In the genomic region with DNA sequence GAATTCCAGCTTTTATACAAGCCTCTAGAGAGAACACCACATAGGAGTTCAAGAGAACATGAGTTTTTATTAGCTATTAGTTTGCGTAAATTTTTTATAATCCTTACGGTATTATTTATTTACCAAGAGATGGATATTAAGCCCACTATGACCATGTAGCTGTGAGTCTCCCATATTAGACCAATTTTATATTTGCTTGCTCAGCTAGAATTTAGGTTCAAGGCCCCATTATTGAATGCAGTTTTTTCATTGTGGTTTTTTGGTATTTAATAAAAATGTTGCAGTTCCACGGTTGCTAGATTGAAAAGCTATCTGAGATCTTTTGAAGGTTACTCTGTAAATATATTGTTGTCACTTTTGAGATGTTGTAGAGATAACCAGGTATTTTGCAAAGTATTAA, we compare ENCODE assay signal across 22 cellular contexts.
"Had no signal": no experiment of that assay in that cellular context is flagged by ENCODE, and none has a peak within 500 bp of the region (broad histone marks: within the 10 kb centered on the region; RNA-seq: fewer than 3 reads in every experiment).

No MANE protein-coding gene starts in this region.

- H3K27me3 Mint-ChIP-seq: activated naive CD8-positive, alpha-beta T cell treated with anti-CD3 and anti-CD28 coated beads, Interleukin-2, amount 50 U/mL, for 24 hours; dendritic cell treated with granulocyte-macrophage colony-stimulating factor and Interleukin-4, amounts not matched to agents 40 ng/mL and 50 ng/mL, for 4 days; naive B cell had no signal

- H3K4me3 ChIP-seq: breast epithelium, heart right ventricle, left ventricle myocardium inferior, lung, psoas muscle, right atrium auricular region, spleen, tibial nerve had no signal

- H2AFZ ChIP-seq: parathyroid adenoma had no signal

- DNase-seq: activated CD4-positive, alpha-beta T cell treated with anti-CD3 and anti-CD28 coated beads for 4 hours; activated CD4-positive, alpha-beta T cell treated with anti-CD3 and anti-CD28 coated beads, Interleukin-2, amount 50 U/mL, for 4 hours; activated CD8-positive, alpha-beta memory T cell treated with anti-CD3 and anti-CD28 coated beads for 24 hours; activated gamma-delta T cell; activated naive CD4-positive, alpha-beta T cell treated with anti-CD3 and anti-CD28 coated beads, Interleukin-2, amount 50 U/mL, for 16 hours; activated naive CD8-positive, alpha-beta T cell treated with anti-CD3 and anti-CD28 coated beads, Interleukin-2, amount 50 U/mL, for 24 hours; amygdala; central memory CD4-positive, alpha-beta T cell; endodermal cell; heart right ventricle; kidney glomerular epithelial cell; left ventricle myocardium inferior; naive B cell; psoas muscle; spleen; stimulated activated naive CD4-positive, alpha-beta T cell treated with Interleukin-2 at 50 U/mL for 16 hours had no signal

- H3K27ac Mint-ChIP-seq: dendritic cell treated with granulocyte-macrophage colony-stimulating factor and Interleukin-4, amounts not matched to agents 40 ng/mL and 50 ng/mL, for 4 days had no signal

- H3K27me3 ChIP-seq: breast epithelium, heart right ventricle, right atrium auricular region, spleen, tibial nerve had no signal

- H3K36me3 Mint-ChIP-seq: naive B cell had no signal

- H3K27ac ChIP-seq: breast epithelium, heart right ventricle, left ventricle myocardium inferior, parathyroid adenoma, psoas muscle, right atrium auricular region, spleen, tibial nerve had no signal

- H3K4me1 ChIP-seq: parathyroid adenoma had no signal

- H3K9me3 ChIP-seq: breast epithelium, heart right ventricle, left ventricle myocardium inferior, psoas muscle, right atrium auricular region, spleen, tibial nerve had no signal

- H3K9me3 Mint-ChIP-seq: activated naive CD8-positive, alpha-beta T cell treated with anti-CD3 and anti-CD28 coated beads, Interleukin-2, amount 50 U/mL, for 24 hours; dendritic cell treated with granulocyte-macrophage colony-stimulating factor and Interleukin-4, amounts not matched to agents 40 ng/mL and 50 ng/mL, for 4 days; endodermal cell; naive B cell had no signal

- H3K36me3 ChIP-seq: breast epithelium had no signal

- H3K4me3 Mint-ChIP-seq: dendritic cell treated with granulocyte-macrophage colony-stimulating factor and Interleukin-4, amounts not matched to agents 40 ng/mL and 50 ng/mL, for 4 days; endodermal cell had no signal

- H3K9ac ChIP-seq: parathyroid adenoma had no signal
